Comparison of ENCODE assay signal across 18 cellular contexts in the genomic region with DNA sequence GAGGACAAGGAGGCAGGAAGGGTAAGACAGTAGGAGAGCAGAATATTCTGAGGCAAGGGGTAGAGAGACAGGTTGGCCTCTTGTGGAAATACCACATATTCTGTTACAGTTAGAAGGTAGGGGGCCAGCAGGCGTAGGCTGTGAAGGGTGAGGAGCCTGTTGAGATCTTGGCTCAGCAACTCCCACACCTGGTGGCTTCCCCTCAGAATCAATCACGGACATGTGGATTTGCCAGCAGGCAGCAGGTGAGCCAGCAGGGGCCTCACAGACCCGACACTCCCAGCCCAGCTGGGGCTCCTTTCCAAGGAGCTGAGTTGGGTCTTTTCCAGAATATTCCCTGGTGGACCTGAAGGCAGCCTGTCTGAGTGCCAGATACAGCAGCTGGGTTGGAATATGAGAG.
"Had no signal": no experiment of that assay in that cellular context is flagged by ENCODE, and none has a peak within 500 bp of the region (broad histone marks: within the 10 kb centered on the region; RNA-seq: fewer than 3 reads in every experiment).

No MANE protein-coding gene starts in this region.

- H3K36me3 ChIP-seq: heart left ventricle, tibial nerve had no signal

- H3K9me3 Mint-ChIP-seq: activated B cell treated with CpG ODN at 0.5 μM for 24 hours; activated naive CD4-positive, alpha-beta T cell treated with anti-CD3 and anti-CD28 coated beads, Interleukin-2, amount 10 ng/mL, durations not matched to agents 7 days and 5 days; activated T-helper 17 cell treated with anti-CD3 and anti-CD28 coated beads, Interleukin-2, amount 50 U/mL, for 72 hours; natural killer cell; stimulated activated naive B cell treated with anti-CD40 and anti-IgM and Interleukin-4, amounts not matched to agents 10 μg/mL and 1 μg/mL and 100 μg/mL, for 72 hours had no signal

- H3K9me3 ChIP-seq: heart left ventricle, mucosa of descending colon, tibial nerve had no signal

- H3K27ac ChIP-seq: coronary artery, heart left ventricle, tibial nerve had no signal

- H3K4me3 ChIP-seq: coronary artery, heart left ventricle, mucosa of descending colon, tibial nerve had no signal

- DNase-seq: activated B cell treated with CpG ODN at 0.5 μM for 24 hours; activated CD4-positive, alpha-beta T cell treated with anti-CD3 and anti-CD28 coated beads, Interleukin-2, amount 10 ng/mL, durations not matched to agents 7 days and 5 days; activated CD8-positive, alpha-beta memory T cell treated with anti-CD3 and anti-CD28 coated beads for 24 hours; activated naive CD4-positive, alpha-beta T cell treated with anti-CD3 and anti-CD28 coated beads, Interleukin-2, amount 10 ng/mL, durations not matched to agents 7 days and 5 days; central memory CD4-positive, alpha-beta T cell; effector CD4-positive, alpha-beta T cell; foreskin melanocyte; heart left ventricle; left colon; mucosa of descending colon; natural killer cell; nucleus accumbens; stimulated activated CD4-positive, alpha-beta T cell treated with anti-CD3 and anti-CD28 coated beads, Interleukin-2, amount 100 ng/mL, for 24 hours; stimulated activated naive B cell treated with anti-CD40 and anti-IgM and Interleukin-4, amounts not matched to agents 10 μg/mL and 1 μg/mL and 100 μg/mL, for 72 hours had no signal

- H3K27ac Mint-ChIP-seq: activated B cell treated with CpG ODN at 0.5 μM for 24 hours; activated CD4-positive, alpha-beta T cell treated with anti-CD3 and anti-CD28 coated beads, Interleukin-2, amount 10 ng/mL, durations not matched to agents 7 days and 5 days; activated naive CD4-positive, alpha-beta T cell treated with anti-CD3 and anti-CD28 coated beads, Interleukin-2, amount 10 ng/mL, durations not matched to agents 7 days and 5 days; activated T-helper 17 cell treated with anti-CD3 and anti-CD28 coated beads, Interleukin-2, amount 50 U/mL, for 72 hours; natural killer cell; stimulated activated naive B cell treated with anti-CD40 and anti-IgM and Interleukin-4, amounts not matched to agents 10 μg/mL and 1 μg/mL and 100 μg/mL, for 72 hours had no signal

- H3K36me3 Mint-ChIP-seq: activated naive CD4-positive, alpha-beta T cell treated with anti-CD3 and anti-CD28 coated beads, Interleukin-2, amount 10 ng/mL, durations not matched to agents 7 days and 5 days; natural killer cell; stimulated activated naive B cell treated with anti-CD40 and anti-IgM and Interleukin-4, amounts not matched to agents 10 μg/mL and 1 μg/mL and 100 μg/mL, for 72 hours had no signal

- ATAC-seq: activated T-helper 17 cell treated with anti-CD3 and anti-CD28 coated beads, Interleukin-2, amount 50 U/mL, for 72 hours; heart left ventricle; left colon; mucosa of descending colon; natural killer cell; sciatic nerve; stimulated activated naive B cell treated with anti-CD40 and anti-IgM and Interleukin-4, amounts not matched to agents 10 μg/mL and 1 μg/mL and 100 μg/mL, for 72 hours had no signal

- H3K4me3 Mint-ChIP-seq: activated B cell treated with CpG ODN at 0.5 μM for 24 hours; activated CD4-positive, alpha-beta T cell treated with anti-CD3 and anti-CD28 coated beads, Interleukin-2, amount 10 ng/mL, durations not matched to agents 7 days and 5 days; activated naive CD4-positive, alpha-beta T cell treated with anti-CD3 and anti-CD28 coated beads, Interleukin-2, amount 10 ng/mL, durations not matched to agents 7 days and 5 days; activated T-helper 17 cell treated with anti-CD3 and anti-CD28 coated beads, Interleukin-2, amount 50 U/mL, for 72 hours; natural killer cell; stimulated activated naive B cell treated with anti-CD40 and anti-IgM and Interleukin-4, amounts not matched to agents 10 μg/mL and 1 μg/mL and 100 μg/mL, for 72 hours had no signal

- H3K27me3 ChIP-seq: tibial nerve had no signal

- H3K4me1 Mint-ChIP-seq: activated B cell treated with CpG ODN at 0.5 μM for 24 hours; activated naive CD4-positive, alpha-beta T cell treated with anti-CD3 and anti-CD28 coated beads, Interleukin-2, amount 10 ng/mL, durations not matched to agents 7 days and 5 days; activated T-helper 17 cell treated with anti-CD3 and anti-CD28 coated beads, Interleukin-2, amount 50 U/mL, for 72 hours; natural killer cell; stimulated activated naive B cell treated with anti-CD40 and anti-IgM and Interleukin-4, amounts not matched to agents 10 μg/mL and 1 μg/mL and 100 μg/mL, for 72 hours had no signal
